ENCODE assay signal across 21 cellular contexts in genomic region chr20:18032977-18033892, GRCh38. TPM values are rescaled to one million over a fixed set of nuclear protein-coding genes. Genes with fewer than 3 reads are reported as not detected.
DNase-seq lines count a peak whose midpoint lies in the region; ATAC-seq, FAIRE-seq and TF ChIP-seq lines count a peak whose summit lies in the region.
"Had no signal": no experiment of that assay in that cellular context is flagged by ENCODE, and none has a peak within 500 bp of the region (broad histone marks: within the 10 kb centered on the region; RNA-seq: fewer than 3 reads in every experiment).

No MANE protein-coding gene starts in this region.

- H3K9me3 Mint-ChIP-seq in WTC11 = no peaks in the 10 kb centered on the region
- H3K9me3 Mint-ChIP-seq in activated T-helper 2 cell treated with anti-CD3 and anti-CD28 coated beads, Interferon-gamma antibody, Interleukin-2, Interleukin-4, amounts not matched to agents 10 μg/mL and 5 μg/mL and 100 μg/mL, durations not matched to agents 14 hours and 24 hours and 36 hours = no peaks in the 10 kb centered on the region
- H3K9me3 Mint-ChIP-seq: activated naive CD4-positive, alpha-beta T cell treated with anti-CD3 and anti-CD28 coated beads for 36 hours; stimulated activated naive CD8-positive, alpha-beta T cell treated with anti-CD3 and anti-CD28 coated beads, Interleukin-15, Interleukin-2, amounts not matched to agents 100 ng/mL and 50 ng/mL, for 24 hours had no signal

- peak; percentile 84 for ATAC-seq in WTC11
- ATAC-seq: T-helper 17 cell had no signal

- H3K4me2 ChIP-seq in smooth muscle cell = no peak overlapping the region
- H3K4me2 ChIP-seq: BLaER1 treated with 17β-estradiol and CSF1 and Interleukin-3, amounts not matched to agents 10 nM and 100 nM had no signal

- H3K4me1 ChIP-seq in kidney (ENCODE audit: control insufficient read depth in 1 of 2, insufficient read depth in 1 of 2, low read depth in 1 of 2, low read length in 2 of 2) = peaks cover 5 to 6% of the 10 kb centered on the region in 2 donors
- H3K4me1 ChIP-seq in smooth muscle cell (ENCODE audit: low read depth) = peaks cover 9% of the 10 kb centered on the region

- peaks cover 8% of the 10 kb centered on the region for H3K4me1 Mint-ChIP-seq in WTC11
- no peaks in the 10 kb centered on the region for H3K4me1 Mint-ChIP-seq in activated T-helper 2 cell treated with anti-CD3 and anti-CD28 coated beads, Interferon-gamma antibody, Interleukin-2, Interleukin-4, amounts not matched to agents 10 μg/mL and 5 μg/mL and 100 μg/mL, durations not matched to agents 14 hours and 24 hours and 36 hours (ENCODE audit: low read depth)
- H3K4me1 Mint-ChIP-seq: T-helper 17 cell had no signal

- DNase-seq in HT1080 (ENCODE audit: low read depth) (peak; percentile 27), WTC11 (ENCODE audit: low spot score) (no peak), kidney (peak; percentile 65), smooth muscle cell (lab: John Stamatoyannopoulos, UW; ENCODE audit: unreplicated experiment) (no peak), GOT3 (lab: John Stamatoyannopoulos, UW) (no peak), NCI-H2107 (lab: John Stamatoyannopoulos, UW) (no peak)
- no peak for DNase-seq in activated T-helper 2 cell treated with anti-CD3 and anti-CD28 coated beads, Interferon-gamma antibody, Interleukin-2, Interleukin-4, amounts not matched to agents 10 μg/mL and 5 μg/mL and 100 μg/mL, durations not matched to agents 14 hours and 24 hours and 36 hours (ENCODE audit: low spot score)
- DNase-seq: activated CD4-positive, alpha-beta T cell treated with anti-CD3 and anti-CD28 coated beads for 1 hour; activated naive CD4-positive, alpha-beta T cell treated with anti-CD3 and anti-CD28 coated beads for 36 hours; midbrain; NCI-H1694 treated with DMSO at 0.1 percent for 48 hours; NCI-H524 treated with DMSO at 0.1 percent for 48 hours; RPMI8226; T-helper 17 cell had no signal

- no peaks in the 10 kb centered on the region for H3K79me2 ChIP-seq in smooth muscle cell (ENCODE audit: low read depth)

- peak overlapping the region; percentile 26; the same call in 1 of the 2 replicates for H3K27ac Mint-ChIP-seq in WTC11
- no peak overlapping the region for H3K27ac Mint-ChIP-seq in activated T-helper 2 cell treated with anti-CD3 and anti-CD28 coated beads, Interferon-gamma antibody, Interleukin-2, Interleukin-4, amounts not matched to agents 10 μg/mL and 5 μg/mL and 100 μg/mL, durations not matched to agents 14 hours and 24 hours and 36 hours
- H3K27ac Mint-ChIP-seq: activated naive CD4-positive, alpha-beta T cell treated with anti-CD3 and anti-CD28 coated beads for 36 hours; stimulated activated naive CD8-positive, alpha-beta T cell treated with anti-CD3 and anti-CD28 coated beads, Interleukin-15, Interleukin-2, amounts not matched to agents 100 ng/mL and 50 ng/mL, for 24 hours; T-helper 17 cell had no signal

- no peak for FAIRE-seq in kidney (lab: Jason Lieb, UNC)
- FAIRE-seq: GM12891 had no signal

- no peak for TF ChIP-seq CTCF in WTC11 (IDR thresholded peaks at IDR 0.05)
- TF ChIP-seq CTCF in kidney (IDR thresholded peaks at IDR 0.05; ENCODE audit: borderline replicate concordance, extremely low read depth, insufficient read depth) = no peak
- TF ChIP-seq CTCF in smooth muscle cell (IDR thresholded peaks at IDR 0.05; ENCODE audit: borderline replicate concordance, insufficient read depth, poor library complexity, severe bottlenecking) = peak; percentile 8

- H3K27me3 ChIP-seq in smooth muscle cell (ENCODE audit: low read depth) = no peaks in the 10 kb centered on the region
- H3K27me3 ChIP-seq: BLaER1 treated with 17β-estradiol and CSF1 and Interleukin-3, amounts not matched to agents 10 nM and 100 nM had no signal

- H3K9me3 ChIP-seq in kidney (ENCODE audit: control insufficient read depth in 1 of 2, low read length in 2 of 2) (no peaks in the 10 kb centered on the region), smooth muscle cell (replicated peaks; ENCODE audit: low read depth) (no peaks in the 10 kb centered on the region)
- H3K9me3 ChIP-seq: BLaER1 treated with 17β-estradiol and CSF1 and Interleukin-3, amounts not matched to agents 10 nM and 100 nM had no signal

- no peaks in the 10 kb centered on the region for H4K20me1 ChIP-seq in smooth muscle cell (ENCODE audit: low read depth)
- H4K20me1 ChIP-seq: BLaER1 treated with 17β-estradiol and CSF1 and Interleukin-3, amounts not matched to agents 10 nM and 100 nM had no signal

- POLR2A ChIA-PET in WTC11 (lab: Charles Lee) = no interaction called here

- H3K36me3 ChIP-seq in kidney (ENCODE audit: control insufficient read depth in 1 of 2, insufficient read depth in 2 of 2, low read length in 2 of 2) (no peaks in the 10 kb centered on the region), smooth muscle cell (ENCODE audit: low read depth) (no peaks in the 10 kb centered on the region)
- H3K36me3 ChIP-seq: BLaER1 treated with 17β-estradiol and CSF1 and Interleukin-3, amounts not matched to agents 10 nM and 100 nM had no signal

- H3K4me3 Mint-ChIP-seq in WTC11 = no peak overlapping the region
- no peak overlapping the region for H3K4me3 Mint-ChIP-seq in activated T-helper 2 cell treated with anti-CD3 and anti-CD28 coated beads, Interferon-gamma antibody, Interleukin-2, Interleukin-4, amounts not matched to agents 10 μg/mL and 5 μg/mL and 100 μg/mL, durations not matched to agents 14 hours and 24 hours and 36 hours (ENCODE audit: low read depth)
- H3K4me3 Mint-ChIP-seq: activated naive CD4-positive, alpha-beta T cell treated with anti-CD3 and anti-CD28 coated beads for 36 hours; stimulated activated naive CD8-positive, alpha-beta T cell treated with anti-CD3 and anti-CD28 coated beads, Interleukin-15, Interleukin-2, amounts not matched to agents 100 ng/mL and 50 ng/mL, for 24 hours; T-helper 17 cell had no signal

- no peak overlapping the region for H3K9ac ChIP-seq in kidney (ENCODE audit: low read length in 2 of 2)
- H3K9ac ChIP-seq in smooth muscle cell (ENCODE audit: low read depth) = no peak overlapping the region
- H3K9ac ChIP-seq: BLaER1 treated with 17β-estradiol and CSF1 and Interleukin-3, amounts not matched to agents 10 nM and 100 nM had no signal

- no peaks in the 10 kb centered on the region for H3F3A ChIP-seq in smooth muscle cell (ENCODE audit: low read depth)

- intact Hi-C loops in kidney (cut with DNase I) = no loop called here
- intact Hi-C loops in activated T-helper 2 cell treated with anti-CD3 and anti-CD28 coated beads, Interferon-gamma antibody, Interleukin-2, Interleukin-4, amounts not matched to agents 10 μg/mL and 5 μg/mL and 100 μg/mL, durations not matched to agents 14 hours and 24 hours and 36 hours (cut with micrococcal nuclease) = no loop called here

- H3K4me3 ChIP-seq in kidney (ENCODE audit: low read length in 2 of 2) = no peak overlapping the region
- H3K4me3 ChIP-seq in smooth muscle cell = no peak overlapping the region
- H3K4me3 ChIP-seq: BLaER1 treated with 17β-estradiol and CSF1 and Interleukin-3, amounts not matched to agents 10 nM and 100 nM; skin epidermis had no signal

- 75% methylated on average over 17 of the region's 17 CpGs for WGBS in smooth muscle cell (ENCODE audit: low lambda C conversion rate)

- H3K27ac ChIP-seq in kidney (ENCODE audit: low read depth in 2 of 2, low read length in 2 of 2) (no peak overlapping the region), smooth muscle cell (ENCODE audit: low read depth) (no peak overlapping the region)
- H3K27ac ChIP-seq: BLaER1 treated with 17β-estradiol and CSF1 and Interleukin-3, amounts not matched to agents 10 nM and 100 nM; HL-60; skin epidermis had no signal

- no peak overlapping the region for H2AFZ ChIP-seq in smooth muscle cell (ENCODE audit: low read depth)

- peaks cover 5% of the 10 kb centered on the region for H3K36me3 Mint-ChIP-seq in WTC11
- H3K36me3 Mint-ChIP-seq in activated T-helper 2 cell treated with anti-CD3 and anti-CD28 coated beads, Interferon-gamma antibody, Interleukin-2, Interleukin-4, amounts not matched to agents 10 μg/mL and 5 μg/mL and 100 μg/mL, durations not matched to agents 14 hours and 24 hours and 36 hours (ENCODE audit: low read depth) = no peaks in the 10 kb centered on the region

- no peaks in the 10 kb centered on the region for H3K27me3 Mint-ChIP-seq in WTC11 (ENCODE audit: low read depth)
- no peaks in the 10 kb centered on the region for H3K27me3 Mint-ChIP-seq in activated T-helper 2 cell treated with anti-CD3 and anti-CD28 coated beads, Interferon-gamma antibody, Interleukin-2, Interleukin-4, amounts not matched to agents 10 μg/mL and 5 μg/mL and 100 μg/mL, durations not matched to agents 14 hours and 24 hours and 36 hours (ENCODE audit: low read depth)

- CTCF ChIA-PET in WTC11 (lab: Charles Lee) = interaction anchor here (1.6 kb wide), 1 partner anchor 243 kb away, joined by 4 read pairs; no protein-coding TSS in a partner anchor

TF ChIP-seq in WTC11, 78 proteins besides CTCF, POLR2A, EP300 and RAD21 (continues in another document):
- TF ChIP-seq E2F1 (CRISPR knock-in tag; IDR thresholded peaks at IDR 0.05) = no peak
- no peak for TF ChIP-seq TCF7 (CRISPR knock-in tag; IDR thresholded peaks at IDR 0.05; ENCODE audit: low read depth)
- TF ChIP-seq ZNF232 (CRISPR knock-in tag; IDR thresholded peaks at IDR 0.05) = no peak
- TF ChIP-seq SP1 (CRISPR knock-in tag; conservative IDR thresholded peaks at IDR 0.05) = no peak

RNA-seq across cellular contexts. Expression of gene OVOL2, which starts 24.5 kb away (rescaled TPM):
- total RNA-seq in HT1080 (2014; rRNA removed; shearing (Covaris generic)) = 0.34 TPM in 1 of 2 replicates, not detected in the other
- not detected in 2 replicates for polyA plus RNA-seq in HT1080 (2015; cell fraction: cytosol; rRNA removed)
- polyA plus RNA-seq in HT1080 (2015; cell fraction: nucleus; rRNA removed) = 0.14 TPM in 1 of 2 replicates, not detected in the other
- total RNA-seq in WTC11 (2021) (9.8 to 11.0 TPM (median 10.4 TPM) in 3 replicates), kidney (4.8 TPM), smooth muscle cell (1.1 TPM in 1 of 2 replicates, not detected in the other)
- polyA plus RNA-seq in kidney (ENCODE audit: insufficient read depth, low read depth, low replicate concordance) (4.1 TPM), smooth muscle cell (not detected in 2 replicates)
- total RNA-seq in activated T-helper 2 cell treated with anti-CD3 and anti-CD28 coated beads, Interferon-gamma antibody, Interleukin-2, Interleukin-4, amounts not matched to agents 10 μg/mL and 5 μg/mL and 100 μg/mL, durations not matched to agents 14 hours and 24 hours and 36 hours = not detected in 2 replicates
- total RNA-seq: activated naive CD4-positive, alpha-beta T cell treated with anti-CD3 and anti-CD28 coated beads for 36 hours; G401; osteocyte; T-helper 17 cell had no signal

Comparison
In these comparisons a context has a peak if more than half of its experiments do, and no peak if none do; other contexts are left out.
1. DNase-seq: peak in HT1080 (single experiment) and kidney (single experiment); none in WTC11 (single experiment), smooth muscle cell (single experiment), activated T-helper 2 cell treated with anti-CD3 and anti-CD28 coated beads, Interferon-gamma antibody, Interleukin-2, Interleukin-4, amounts not matched to agents 10 μg/mL and 5 μg/mL and 100 μg/mL, durations not matched to agents 14 hours and 24 hours and 36 hours (single experiment), GOT3 (single experiment) and NCI-H2107 (single experiment).